In genomic region chr6:75349262-75349984, GRCh38 we compare ENCODE assay signal across 10 cellular contexts.
DNase-seq lines count a peak whose midpoint lies in the region; FAIRE-seq and TF ChIP-seq lines count a peak whose summit lies in the region.
"Had no signal": no experiment of that assay in that cellular context is flagged by ENCODE, and none has a peak within 500 bp of the region (broad histone marks: within the 10 kb centered on the region; RNA-seq: fewer than 3 reads in every experiment).

No MANE protein-coding gene starts in this region.

- FAIRE-seq in kidney (lab: Jason Lieb, UNC): no peak
- FAIRE-seq: endometrium had no signal

- H3K9me3 ChIP-seq in kidney (ENCODE audit: control insufficient read depth in 1 of 2, low read length in 2 of 2) (no peaks in the 10 kb centered on the region), tibial nerve (no peaks in the 10 kb centered on the region), Karpas-422 (ENCODE audit: low read length) (no peaks in the 10 kb centered on the region)

- H3K9ac ChIP-seq in kidney (ENCODE audit: low read length in 2 of 2) (peak overlapping the region in 1 of 2 donors; percentile 32), Karpas-422 (ENCODE audit: low read length) (no peak overlapping the region)

- TF ChIP-seq CTCF in astrocyte of the spinal cord (IDR thresholded peaks at IDR 0.05; ENCODE audit: low read depth, low read length) (peak; percentile 19), kidney (IDR thresholded peaks at IDR 0.05; ENCODE audit: borderline replicate concordance, extremely low read depth, insufficient read depth) (no peak), tibial nerve (IDR thresholded peaks at IDR 0.05) (peak in 2 of 5 experiments; percentile 6 to 14)

- intact Hi-C loops in kidney (cut with DNase I): no loop called here

- H3K36me3 ChIP-seq in kidney (ENCODE audit: control insufficient read depth in 1 of 2, insufficient read depth in 2 of 2, low read length in 2 of 2): no peaks in the 10 kb centered on the region
- no peaks in the 10 kb centered on the region for H3K36me3 ChIP-seq in tibial nerve
- no peaks in the 10 kb centered on the region for H3K36me3 ChIP-seq in Karpas-422 (ENCODE audit: insufficient read depth, low read length)

- no peak overlapping the region for H2AFZ ChIP-seq in Karpas-422 (ENCODE audit: low read length)

- H3K9me2 ChIP-seq in Karpas-422 (replicated peaks; ENCODE audit: insufficient read depth, low read length): no peaks in the 10 kb centered on the region

- H3K27ac ChIP-seq in kidney (ENCODE audit: low read depth in 2 of 2, low read length in 2 of 2): no peak overlapping the region
- H3K27ac ChIP-seq in tibial nerve: peak overlapping the region in 1 of 4 donors; percentile 55
- no peak overlapping the region for H3K27ac ChIP-seq in Karpas-422 (ENCODE audit: low read length)

- H3K27me3 ChIP-seq in tibial nerve (no peaks in the 10 kb centered on the region), Karpas-422 (ENCODE audit: low read length) (no peaks in the 10 kb centered on the region)

- H3K4me2 ChIP-seq in Karpas-422 (ENCODE audit: low read depth, low read length, poor library complexity, severe bottlenecking): no peak overlapping the region

- peak overlapping the region; percentile 34 for H3K4me3 ChIP-seq in astrocyte of the spinal cord (ENCODE audit: low read depth, low read length)
- H3K4me3 ChIP-seq in kidney (ENCODE audit: low read length in 2 of 2): peak overlapping the region; percentile 54 to 56
- peak overlapping the region in 3 of 4 donors; percentile 23 to 48 (median 24) for H3K4me3 ChIP-seq in tibial nerve
- H3K4me3 ChIP-seq in Karpas-422 (ENCODE audit: low read length): no peak overlapping the region

- no peaks in the 10 kb centered on the region for H3K79me2 ChIP-seq in Karpas-422 (ENCODE audit: low read length)

- peak; percentile 54 for DNase-seq in NCI-H748 (lab: John Stamatoyannopoulos, UW; ENCODE audit: unreplicated experiment)
- no peak for DNase-seq in NCI-H748 treated with DMSO at 0.1 percent for 48 hours (lab: John Stamatoyannopoulos, UW)
- DNase-seq in astrocyte of the spinal cord (ENCODE audit: low read depth, low spot score): peak; percentile 39
- no peak for DNase-seq in kidney
- no peak for DNase-seq in tibial nerve (ENCODE audit: low spot score in 2 of 2)
- no peak for DNase-seq in medulla oblongata (ENCODE audit: extremely low spot score)
- no peak for DNase-seq in activated naive CD4-positive, alpha-beta T cell treated with Interleukin-2 at 50 U/mL for 16 hours
- no peak for DNase-seq in Karpas-422
- DNase-seq: CD8-positive, alpha-beta T cell had no signal

- peaks cover 0 to 4% of the 10 kb centered on the region in 2 donors for H3K4me1 ChIP-seq in kidney (ENCODE audit: control insufficient read depth in 1 of 2, insufficient read depth in 1 of 2, low read depth in 1 of 2, low read length in 2 of 2)
- peaks cover 0 to 17% (median 2%) of the 10 kb centered on the region in 4 donors for H3K4me1 ChIP-seq in tibial nerve
- no peaks in the 10 kb centered on the region for H3K4me1 ChIP-seq in Karpas-422 (ENCODE audit: low read length)

- in situ Hi-C loops in astrocyte of the spinal cord (cut with HindIII; ENCODE audit: low sequenced_read_pairs): no loop called here

- no peak for TF ChIP-seq EP300 in tibial nerve (IDR thresholded peaks at IDR 0.05)

- WGBS in tibial nerve, 2 donors: 2 to 3% methylated on average over 24 of the region's 24 CpGs

- no peaks in the 10 kb centered on the region for H4K20me1 ChIP-seq in Karpas-422 (ENCODE audit: insufficient read depth, low read depth, low read length)

- TF ChIP-seq POLR2A in tibial nerve (IDR thresholded peaks at IDR 0.05): no peak

Comparison
In these comparisons a context has a peak if more than half of its experiments do, and no peak if none do; other contexts are left out.
1. DNase-seq: peak in NCI-H748 (single experiment) and astrocyte of the spinal cord (single experiment); none in NCI-H748 treated with DMSO at 0.1 percent for 48 hours (single experiment), kidney (single experiment), tibial nerve (0 of 2), medulla oblongata (single experiment), activated naive CD4-positive, alpha-beta T cell treated with Interleukin-2 at 50 U/mL for 16 hours (single experiment) and Karpas-422 (single experiment).